In the genomic region with DNA sequence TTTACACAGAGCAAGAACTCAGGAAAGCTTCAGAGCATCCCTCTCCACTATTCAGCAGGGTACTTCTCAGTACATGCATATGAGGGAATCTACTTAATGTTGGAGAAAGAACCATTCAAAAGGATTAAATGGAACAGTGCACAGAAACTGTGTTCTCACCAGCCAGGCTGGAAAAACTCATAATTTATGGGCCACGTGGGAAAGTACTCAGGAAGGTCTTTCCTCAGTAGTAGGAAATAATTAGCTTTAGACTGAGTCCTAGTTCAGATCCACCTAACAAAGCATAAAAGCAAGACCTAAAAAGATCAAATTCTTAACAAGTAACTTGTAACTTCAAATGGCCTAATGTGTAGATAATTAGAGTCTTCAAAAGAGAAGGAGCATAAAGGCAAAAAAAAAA, we compare ENCODE assay signal across 16 cellular contexts.
"Had no signal": no experiment of that assay in that cellular context is flagged by ENCODE, and none has a peak within 500 bp of the region (broad histone marks: within the 10 kb centered on the region; RNA-seq: fewer than 3 reads in every experiment).

No MANE protein-coding gene starts in this region.

- FAIRE-seq: islet of Langerhans had no signal

- DNase-seq: effector memory CD8-positive, alpha-beta T cell; foreskin keratinocyte; head of caudate nucleus; hippocampal formation; kidney glomerular epithelial cell; natural killer cell; posterior cingulate gyrus; stimulated activated CD4-positive, alpha-beta T cell treated with anti-CD3 and anti-CD28 coated beads, Interleukin-4, amount 100 ng/mL, for 1 hour; stimulated activated CD8-positive, alpha-beta memory T cell treated with anti-CD3 and anti-CD28 coated beads, Interleukin-4, amount 100 ng/mL, for 48 hours; tibial artery; upper lobe of left lung had no signal

- H3K4me1 ChIP-seq: foreskin keratinocyte, right atrium auricular region, upper lobe of left lung, vagina had no signal

- H3K27me3 ChIP-seq: foreskin keratinocyte, right atrium auricular region, tibial artery, upper lobe of left lung, vagina had no signal

- H3K36me3 ChIP-seq: right atrium auricular region, tibial artery, upper lobe of left lung, vagina had no signal

- H3K9me3 ChIP-seq: right atrium auricular region, tibial artery, upper lobe of left lung, vagina had no signal

- H3K4me3 ChIP-seq: right atrium auricular region, tibial artery, upper lobe of left lung, vagina had no signal

- ATAC-seq: effector memory CD8-positive, alpha-beta T cell; foreskin keratinocyte; left lobe of liver; natural killer cell; stimulated activated effector memory CD8-positive, alpha-beta T cell treated with anti-CD3 and anti-CD28 coated beads, Interleukin-12 subunit alpha, Interleukin-12 subunit beta, amount 100 ng/mL, for 72 hours had no signal

- H3K27ac ChIP-seq: foreskin keratinocyte, right atrium auricular region, tibial artery, upper lobe of left lung, vagina had no signal
